ENCODE assay signal across 31 cellular contexts in genomic region chr6:25150031-25150430, GRCh38.
"Had no signal": no experiment of that assay in that cellular context is flagged by ENCODE, and none has a peak within 500 bp of the region (broad histone marks: within the 10 kb centered on the region; RNA-seq: fewer than 3 reads in every experiment).

No MANE protein-coding gene starts in this region.

- H3K4me3 ChIP-seq: adrenal gland, body of pancreas, esophagus squamous epithelium, gastroesophageal sphincter, heart right ventricle had no signal

- H3K9me3 ChIP-seq: adrenal gland, body of pancreas, esophagus squamous epithelium, gastroesophageal sphincter had no signal

- DNase-seq: activated B cell treated with CpG ODN at 0.5 μM for 24 hours; activated CD4-positive, alpha-beta T cell treated with anti-CD3 and anti-CD28 coated beads for 48 hours; activated CD4-positive, alpha-beta T cell treated with anti-CD3 and anti-CD28 coated beads, Interleukin-2, amount 50 U/mL, for 1 hour; activated CD4-positive, alpha-beta T cell treated with anti-CD3 and anti-CD28 coated beads, Interleukin-2, amount 50 U/mL, for 48 hours; activated CD8-positive, alpha-beta memory T cell treated with anti-CD3 and anti-CD28 coated beads for 24 hours; activated CD8-positive, alpha-beta T cell treated with anti-CD3 and anti-CD28 coated beads for 36 hours; activated effector memory CD4-positive, alpha-beta T cell treated with Interleukin-2 at 50 U/mL for 16 hours; activated gamma-delta T cell treated with Interleukin-2 at 50 U/mL for 16 hours; activated naive CD4-positive, alpha-beta T cell treated with anti-CD3 and anti-CD28 coated beads, Interleukin-2, amount 50 U/mL, for 16 hours; activated naive CD4-positive, alpha-beta T cell treated with Interleukin-2 at 50 U/mL for 16 hours; activated naive CD8-positive, alpha-beta T cell treated with anti-CD3 and anti-CD28 coated beads, Interleukin-2, amount 50 U/mL, for 24 hours; activated T-cell treated with anti-CD3 and anti-CD28 coated beads, Interleukin-2, amount 50 U/mL, for 4 hours; adrenal gland; amygdala; aorta; body of pancreas; caudate nucleus; cortex of kidney; dermis blood vessel endothelial cell; effector CD8-positive, alpha-beta T cell; esophagus squamous epithelium; foreskin melanocyte; heart right ventricle; T-cell; T1000; WERI-Rb-1 had no signal

- H3K27ac Mint-ChIP-seq: activated B cell treated with CpG ODN at 0.5 μM for 24 hours; activated CD8-positive, alpha-beta T cell treated with anti-CD3 and anti-CD28 coated beads for 36 hours; activated naive CD8-positive, alpha-beta T cell; activated naive CD8-positive, alpha-beta T cell treated with anti-CD3 and anti-CD28 coated beads, Interleukin-2, amount 50 U/mL, for 24 hours; activated T-helper 17 cell treated with anti-CD3 and anti-CD28 coated beads, Interleukin-2, amount 50 U/mL, for 72 hours; T-cell had no signal

- H3K4me1 ChIP-seq: adrenal gland, gastroesophageal sphincter, heart right ventricle had no signal

- H3K36me3 ChIP-seq: adrenal gland, esophagus squamous epithelium, gastroesophageal sphincter, heart right ventricle, WERI-Rb-1 had no signal

- H3K27me3 ChIP-seq: adrenal gland, body of pancreas, esophagus squamous epithelium, gastroesophageal sphincter, heart right ventricle had no signal

- ATAC-seq: activated CD4-positive, CD25-positive, alpha-beta regulatory T cell treated with anti-CD3 and anti-CD28 coated beads, Interleukin-2, amount 50 U/mL, for 24 hours; activated CD8-positive, alpha-beta T cell treated with anti-CD3 and anti-CD28 coated beads for 36 hours; activated naive CD8-positive, alpha-beta T cell treated with anti-CD3 and anti-CD28 coated beads, Interleukin-2, amount 50 U/mL, for 24 hours; activated T-cell treated with anti-CD3 and anti-CD28 coated beads, Interleukin-2, amount 50 U/mL, for 4 hours; activated T-helper 17 cell treated with anti-CD3 and anti-CD28 coated beads, Interleukin-2, amount 50 U/mL, for 72 hours; body of pancreas; gastroesophageal sphincter; heart right ventricle; T-cell had no signal

- H3K27ac ChIP-seq: adrenal gland, body of pancreas, epithelial cell of prostate, esophagus squamous epithelium, gastroesophageal sphincter, heart right ventricle, WERI-Rb-1 had no signal

- H3K27me3 Mint-ChIP-seq: activated B cell treated with CpG ODN at 0.5 μM for 24 hours; activated CD8-positive, alpha-beta T cell treated with anti-CD3 and anti-CD28 coated beads for 36 hours; activated naive CD8-positive, alpha-beta T cell; activated naive CD8-positive, alpha-beta T cell treated with anti-CD3 and anti-CD28 coated beads, Interleukin-2, amount 50 U/mL, for 24 hours; activated T-helper 17 cell treated with anti-CD3 and anti-CD28 coated beads, Interleukin-2, amount 50 U/mL, for 72 hours; T-cell had no signal

- H3K4me3 Mint-ChIP-seq: activated B cell treated with CpG ODN at 0.5 μM for 24 hours; activated CD8-positive, alpha-beta T cell treated with anti-CD3 and anti-CD28 coated beads for 36 hours; activated naive CD8-positive, alpha-beta T cell; activated naive CD8-positive, alpha-beta T cell treated with anti-CD3 and anti-CD28 coated beads, Interleukin-2, amount 50 U/mL, for 24 hours; activated T-cell treated with anti-CD3 and anti-CD28 coated beads, Interleukin-2, amount 50 U/mL, for 4 hours; activated T-helper 17 cell treated with anti-CD3 and anti-CD28 coated beads, Interleukin-2, amount 50 U/mL, for 72 hours; T-cell had no signal
